14 cellular contexts compared by ENCODE assay signal in the genomic region with DNA sequence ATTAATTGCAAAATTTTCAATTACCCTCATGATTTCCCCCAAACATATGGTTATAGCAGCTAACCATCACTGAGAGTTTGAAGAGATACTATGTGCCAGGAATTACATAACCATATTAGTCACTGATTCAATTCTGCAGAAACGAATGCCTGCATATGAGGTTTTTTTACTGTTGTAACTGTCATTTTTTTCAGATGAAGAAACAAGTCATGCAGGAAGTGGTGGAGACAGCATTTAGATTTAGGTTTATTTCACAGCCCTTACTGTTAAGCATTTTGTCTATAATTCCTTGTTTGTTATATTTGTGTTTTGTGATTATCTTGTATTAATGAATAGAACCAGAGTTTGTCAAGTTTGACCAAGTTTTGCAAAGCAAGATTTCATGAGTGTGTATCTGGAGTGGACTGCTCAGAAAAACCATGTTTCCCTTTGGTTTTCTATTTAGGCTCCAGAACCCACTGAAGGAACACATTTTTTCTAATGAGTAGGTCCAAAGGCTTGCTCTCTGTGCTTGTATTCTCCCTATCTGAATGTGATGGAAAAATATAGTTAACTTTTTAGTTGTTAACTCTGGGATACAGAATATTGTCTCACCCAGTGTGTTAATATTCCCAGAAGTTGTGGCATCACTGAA.
DNase-seq lines count a peak whose midpoint lies in the region; ATAC-seq lines count a peak whose summit lies in the region.
"Had no signal": no experiment of that assay in that cellular context is flagged by ENCODE, and none has a peak within 500 bp of the region (broad histone marks: within the 10 kb centered on the region; RNA-seq: fewer than 3 reads in every experiment).

No MANE protein-coding gene starts in this region.

- DNase-seq in EL (peak; percentile 82), NOMO-1 (lab: John Stamatoyannopoulos, UW; ENCODE audit: unreplicated experiment in 2 of 2) (peak; percentile 45 to 93), cerebellum (ENCODE audit: low spot score) (peak; percentile 33), non-pigmented ciliary epithelial cell (ENCODE audit: low read depth) (peak; percentile 67)
- DNase-seq: activated naive CD4-positive, alpha-beta T cell treated with anti-CD3 and anti-CD28 coated beads, Interleukin-2, amount 10 ng/mL, durations not matched to agents 7 days and 5 days; DMS53; naive B cell; NCI-H526 treated with DMSO at 0.1 percent for 48 hours; upper lobe of right lung had no signal

- ATAC-seq in HG02642 (IDR thresholded peaks at IDR 0.05; ENCODE audit: poor library complexity, unreplicated experiment), result no peak
- no peak for ATAC-seq in GM21723 (IDR thresholded peaks at IDR 0.05; ENCODE audit: unreplicated experiment)
- no peak for ATAC-seq in HG02884 (IDR thresholded peaks at IDR 0.05; ENCODE audit: unreplicated experiment)
- no peak for ATAC-seq in GM21360 (IDR thresholded peaks at IDR 0.05; ENCODE audit: unreplicated experiment)
- ATAC-seq: HepG2, upper lobe of right lung had no signal
